In genomic region chr2:147181351-147182029, GRCh38 we compare ENCODE assay signal across 12 cellular contexts.
DNase-seq lines count a peak whose midpoint lies in the region; ATAC-seq and TF ChIP-seq lines count a peak whose summit lies in the region.
"Had no signal": no experiment of that assay in that cellular context is flagged by ENCODE, and none has a peak within 500 bp of the region (broad histone marks: within the 10 kb centered on the region; RNA-seq: fewer than 3 reads in every experiment).

No MANE protein-coding gene starts in this region.

- intact Hi-C loops in PC-9 (cut with micrococcal nuclease; ENCODE audit: unreplicated experiment) = loop anchor here (1.0 kb wide), 1 partner anchor 97 kb away; no protein-coding TSS in a partner anchor

- H2AFZ ChIP-seq in PC-9 = no peak overlapping the region

- CTCF ChIA-PET in PC-9 (lab: Charles Lee) = no interaction called here

- in situ Hi-C loops in GM13976 (cut with MboI; ENCODE audit: low sequenced_read_pairs, unreplicated experiment) = no loop called here

- H3K4me3 ChIP-seq in PC-9 = no peak overlapping the region; the same call in 1 of the 2 replicates
- H3K4me3 ChIP-seq: uterus had no signal

- H3K9me2 ChIP-seq in PC-9 (ENCODE audit: insufficient read depth) = no peaks in the 10 kb centered on the region

- H3K27me3 ChIP-seq in PC-9 (ENCODE audit: insufficient read depth, low read depth) = no peaks in the 10 kb centered on the region
- H3K27me3 ChIP-seq: uterus had no signal

- DNase-seq in GM13976 (ENCODE audit: low spot score) (peak; percentile 14), PC-9 (no peak), NOMO-1 treated with dmso at 0.1 percent for 144 hours (lab: John Stamatoyannopoulos, UW; ENCODE audit: unreplicated experiment) (no peak), EL (no peak), glutamatergic neuron (no peak), NCI-H82 (lab: John Stamatoyannopoulos, UW) (no peak)
- DNase-seq: IMR-90, NCI-H510A treated with DMSO at 0.1 percent for 48 hours, uterus had no signal

- H3K4me2 ChIP-seq in PC-9 = peak overlapping the region; percentile 54; the same call in 1 of the 2 replicates

- no TSS peak for BruUV-seq in PC-9 (replicated peaks; lab: Mats Ljungman, UMichigan)

- H3K27me3 Mint-ChIP-seq in glutamatergic neuron (ENCODE audit: unreplicated experiment) = no peaks in the 10 kb centered on the region
- H3K27me3 Mint-ChIP-seq: CD4-positive, CD25-positive, alpha-beta regulatory T cell had no signal

- ATAC-seq in GM19351 (IDR thresholded peaks at IDR 0.05; ENCODE audit: unreplicated experiment) (peak; percentile 75), HG02870 (IDR thresholded peaks at IDR 0.05; ENCODE audit: unreplicated experiment) (peak; percentile 62)

- POLR2A ChIA-PET in PC-9 (lab: Charles Lee; ENCODE audit: unreplicated experiment) = no interaction called here

- H3K36me3 Mint-ChIP-seq in glutamatergic neuron (ENCODE audit: unreplicated experiment) = peaks cover 16% of the 10 kb centered on the region
- H3K36me3 Mint-ChIP-seq: CD4-positive, CD25-positive, alpha-beta regulatory T cell had no signal

- no peaks in the 10 kb centered on the region for H4K20me1 ChIP-seq in PC-9 (ENCODE audit: insufficient read depth)

- no peaks in the 10 kb centered on the region for H3K79me2 ChIP-seq in PC-9 (ENCODE audit: low read depth)

- TF ChIP-seq CTCF in GM13976 (IDR thresholded peaks at IDR 0.05; ENCODE audit: borderline replicate concordance, control extremely low read depth, extremely low read depth, insufficient read depth, missing control alignments) (no peak), PC-9 (conservative IDR thresholded peaks at IDR 0.05) (no peak), glutamatergic neuron (IDR thresholded peaks at IDR 0.05; ENCODE audit: partially characterized antibody, unreplicated experiment) (no peak)

- no peaks in the 10 kb centered on the region; the same call in 1 of the 2 replicates for H3K36me3 ChIP-seq in PC-9 (ENCODE audit: low read depth)
- H3K36me3 ChIP-seq: uterus had no signal

- H3K4me1 ChIP-seq in PC-9 (replicated peaks; ENCODE audit: insufficient read depth) = peaks cover 33% of the 10 kb centered on the region
- H3K4me1 ChIP-seq: uterus had no signal

- peaks cover 10% of the 10 kb centered on the region for H3K4me1 Mint-ChIP-seq in glutamatergic neuron (ENCODE audit: low read depth, unreplicated experiment)

- H3F3A ChIP-seq in PC-9 (ENCODE audit: insufficient read depth, low read depth) = peaks cover 4% of the 10 kb centered on the region

- H3K4me3 Mint-ChIP-seq in glutamatergic neuron (ENCODE audit: unreplicated experiment) = no peak overlapping the region

- H3K9me3 ChIP-seq in PC-9 (ENCODE audit: insufficient read depth, low read depth) = no peaks in the 10 kb centered on the region; the same call in 1 of the 2 replicates
- H3K9me3 ChIP-seq: uterus had no signal

- no peak overlapping the region for H3K27ac Mint-ChIP-seq in glutamatergic neuron (ENCODE audit: unreplicated experiment)

- peaks cover 7% of the 10 kb centered on the region for H3K9me3 Mint-ChIP-seq in glutamatergic neuron (ENCODE audit: unreplicated experiment)

- peak overlapping the region; percentile 65 for H3K27ac ChIP-seq in PC-9
- H3K27ac ChIP-seq: uterus had no signal
